In genomic region chr2:234863043-234863934, GRCh38 we compare ENCODE assay signal across 1 cellular context.
TF ChIP-seq lines count a peak whose summit lies in the region.

No MANE protein-coding gene starts in this region.

TF ChIP-seq in HCT116, 20 proteins besides CTCF, POLR2A, EP300 and RAD21 (continued from another document):
- TF ChIP-seq ZBTB33 (IDR thresholded peaks at IDR 0.05; ENCODE audit: extremely low read depth, insufficient replicate concordance, low read length) (no peak), CEBPB (IDR thresholded peaks at IDR 0.05; ENCODE audit: low read depth) (no peak), ZFX (IDR thresholded peaks at IDR 0.05) (0 out of 2 replicates have a peak, but pooled peaks have one; percentile 16)
TF ChIP-seq in HCT116: peak in this region for 6.
